ENCODE assay signal across 16 cellular contexts in genomic region chr12:87575906-87576305, GRCh38.
DNase-seq lines count a peak whose midpoint lies in the region; ATAC-seq and TF ChIP-seq lines count a peak whose summit lies in the region.
"Had no signal": no experiment of that assay in that cellular context is flagged by ENCODE, and none has a peak within 500 bp of the region (broad histone marks: within the 10 kb centered on the region; RNA-seq: fewer than 3 reads in every experiment).

No MANE protein-coding gene starts in this region.

- no peak overlapping the region for H3K18ac ChIP-seq in H9 (ENCODE audit: insufficient read length, low read depth, low read length)

- no peak overlapping the region for H3K4ac ChIP-seq in H9 (ENCODE audit: low read depth, low read length)

- H3K27ac ChIP-seq in H9 (ENCODE audit: insufficient read length, low read depth, low read length) (no peak overlapping the region), endodermal cell (ENCODE audit: low read depth, low read length) (no peak overlapping the region)

- H3K56ac ChIP-seq in H9 (ENCODE audit: insufficient read length, low read depth, low read length) = no peak overlapping the region

- peak overlapping the region in 2 of 3 experiments; percentile 6 to 75; a peak in 3 of 7 replicates for H3K27ac Mint-ChIP-seq in H9
- peak overlapping the region; percentile 48 for H3K27ac Mint-ChIP-seq in endodermal cell
- H3K27ac Mint-ChIP-seq in nephron progenitor cell = peak overlapping the region; percentile 66
- H3K27ac Mint-ChIP-seq: CD4-positive, alpha-beta memory T cell had no signal

- peaks cover 10% of the 10 kb centered on the region in 2 experiments for H3K4me1 Mint-ChIP-seq in H9
- H3K4me1 Mint-ChIP-seq in endodermal cell = peaks cover 21% of the 10 kb centered on the region
- no peaks in the 10 kb centered on the region for H3K4me1 Mint-ChIP-seq in nephron progenitor cell
- H3K4me1 Mint-ChIP-seq: CD4-positive, alpha-beta memory T cell had no signal

- no peak overlapping the region for H2AK5ac ChIP-seq in H9 (ENCODE audit: insufficient read length, low read length)

- H3K9me3 Mint-ChIP-seq in H9 (no peaks in the 10 kb centered on the region; a peak in 1 of 5 replicates), endodermal cell (peaks cover 24% of the 10 kb centered on the region), nephron progenitor cell (no peaks in the 10 kb centered on the region)

- H3K9me3 ChIP-seq in H9 (ENCODE audit: control insufficient read depth, low read depth, low read length) (no peaks in the 10 kb centered on the region), endodermal cell (ENCODE audit: control insufficient read depth, low read length) (peaks cover 29% of the 10 kb centered on the region)
- H3K9me3 ChIP-seq: Caco-2 had no signal

- peaks cover 0 to 3% (median 0%) of the 10 kb centered on the region in 3 experiments; a peak in 2 of 7 replicates for H3K36me3 Mint-ChIP-seq in H9 (ENCODE audit: insufficient read depth in 1 of 3, low read depth in 3 of 3)
- H3K36me3 Mint-ChIP-seq in endodermal cell (ENCODE audit: low read depth) = peaks cover 2% of the 10 kb centered on the region
- H3K36me3 Mint-ChIP-seq in nephron progenitor cell (ENCODE audit: low read depth) = no peaks in the 10 kb centered on the region
- H3K36me3 Mint-ChIP-seq: CD4-positive, alpha-beta memory T cell had no signal

- H3K23ac ChIP-seq in H9 (ENCODE audit: insufficient read length, low read depth, low read length) = no peak overlapping the region

- H3K36me3 ChIP-seq in endodermal cell (ENCODE audit: control insufficient read depth, insufficient read depth, low read length) = no peaks in the 10 kb centered on the region

- H3K4me3 Mint-ChIP-seq in H9 (no peak overlapping the region), endodermal cell (no peak overlapping the region), nephron progenitor cell (no peak overlapping the region)
- H3K4me3 Mint-ChIP-seq: CD4-positive, alpha-beta memory T cell had no signal

- H3K79me1 ChIP-seq in H9 (ENCODE audit: insufficient read depth, low read depth, low read length, poor library complexity, severe bottlenecking) = no peaks in the 10 kb centered on the region

- no peak overlapping the region for H2BK12ac ChIP-seq in H9 (ENCODE audit: insufficient read length, low read depth, low read length)

- no peaks in the 10 kb centered on the region for H3K27me3 ChIP-seq in H9 (ENCODE audit: insufficient read depth, low read length)
- H3K27me3 ChIP-seq in endodermal cell (ENCODE audit: control insufficient read depth, insufficient read depth, low read length, poor library complexity, severe bottlenecking) = no peaks in the 10 kb centered on the region

- H3K4me3 ChIP-seq in endodermal cell (ENCODE audit: low read length) = no peak overlapping the region
- H3K4me3 ChIP-seq: GM12878 had no signal

- no peak overlapping the region for H4K5ac ChIP-seq in H9 (ENCODE audit: insufficient read length, low read depth, low read length)

- no peak overlapping the region for H3K4me2 ChIP-seq in H9 (ENCODE audit: insufficient read depth, insufficient read length, low read length)

- H3T11ph ChIP-seq in H9 (ENCODE audit: low read length) = no peak overlapping the region

- H3K14ac ChIP-seq in H9 (ENCODE audit: insufficient read depth, low read length) = no peak overlapping the region

- H3K9ac ChIP-seq in H9 (ENCODE audit: extremely low read depth, insufficient read length, low read length) = no peak overlapping the region
- no peak overlapping the region for H3K9ac ChIP-seq in endodermal cell (ENCODE audit: extremely low read depth, low read length, poor library complexity, severe bottlenecking)

- TF ChIP-seq CTCF in H9 (conservative IDR thresholded peaks at IDR 0.05) (no peak), endodermal cell (conservative IDR thresholded peaks at IDR 0.05) (no peak), nephron progenitor cell (IDR thresholded peaks at IDR 0.05) (no peak)

- no peak overlapping the region for H2BK120ac ChIP-seq in H9 (ENCODE audit: low read depth, low read length, poor library complexity, severe bottlenecking)

- no peak overlapping the region for H2BK15ac ChIP-seq in H9 (ENCODE audit: low read depth, low read length)

- no peaks in the 10 kb centered on the region for H3K79me2 ChIP-seq in H9 (ENCODE audit: insufficient read depth, low read length)

- no peak overlapping the region for H2BK5ac ChIP-seq in H9 (ENCODE audit: insufficient read length, low read length)

- H4K20me1 ChIP-seq in H9 (ENCODE audit: control insufficient read depth, insufficient read depth, insufficient read length) = no peaks in the 10 kb centered on the region

- no peaks in the 10 kb centered on the region for H3K23me2 ChIP-seq in H9 (ENCODE audit: insufficient read length, low read depth, low read length, poor library complexity, severe bottlenecking)

- ATAC-seq in GM19023 (IDR thresholded peaks at IDR 0.05; ENCODE audit: unreplicated experiment) = no peak
- ATAC-seq: GM12878, HCT116 had no signal

- no peak overlapping the region for H4K91ac ChIP-seq in H9 (ENCODE audit: insufficient read length, low read depth, low read length)

- H2BK20ac ChIP-seq in H9 (ENCODE audit: low read depth, low read length, poor library complexity, severe bottlenecking) = no peak overlapping the region

- DNase-seq in H9 (no peak), endodermal cell (peak; percentile 88), nephron progenitor cell (no peak), SK-N-DZ (ENCODE audit: low spot score) (no peak), DMS 273 treated with DMSO at 0.1 percent for 48 hours (lab: John Stamatoyannopoulos, UW) (no peak)
- DNase-seq: C1 segment of cervical spinal cord; Caco-2; CD4-positive, alpha-beta memory T cell; DMS79; EL; GDM1; GOT3; H7 had no signal

- H2AFZ ChIP-seq in H9 (ENCODE audit: low read length) = no peak overlapping the region

- H3K27me3 Mint-ChIP-seq in H9 (ENCODE audit: low read depth) (no peaks in the 10 kb centered on the region), endodermal cell (ENCODE audit: insufficient read depth) (peaks cover 12% of the 10 kb centered on the region), nephron progenitor cell (ENCODE audit: low read depth, poor library complexity) (no peaks in the 10 kb centered on the region)
- H3K27me3 Mint-ChIP-seq: CD4-positive, alpha-beta memory T cell had no signal

- no peak overlapping the region for H4K8ac ChIP-seq in H9 (replicated peaks; ENCODE audit: insufficient read length, low read depth, low read length)

- no CpG with 5 or more reads among the region's 2 CpGs for WGBS in H9 (ENCODE audit: extremely low coverage, insufficient read length, low lambda C conversion rate)
- 40% methylated on average over 2 of the region's 2 CpGs; no CpG with 5 or more reads in 1 of the 2 experiments for WGBS in endodermal cell (ENCODE audit: insufficient coverage in 1 of 2, insufficient read length in 1 of 2), 2 experiments

- H3K4me1 ChIP-seq in H9 (ENCODE audit: insufficient read depth, low read length) (no peaks in the 10 kb centered on the region), endodermal cell (ENCODE audit: control insufficient read depth, insufficient read depth, low read length) (peaks cover 3% of the 10 kb centered on the region)
- H3K4me1 ChIP-seq: Caco-2 had no signal
